In the genomic region with DNA sequence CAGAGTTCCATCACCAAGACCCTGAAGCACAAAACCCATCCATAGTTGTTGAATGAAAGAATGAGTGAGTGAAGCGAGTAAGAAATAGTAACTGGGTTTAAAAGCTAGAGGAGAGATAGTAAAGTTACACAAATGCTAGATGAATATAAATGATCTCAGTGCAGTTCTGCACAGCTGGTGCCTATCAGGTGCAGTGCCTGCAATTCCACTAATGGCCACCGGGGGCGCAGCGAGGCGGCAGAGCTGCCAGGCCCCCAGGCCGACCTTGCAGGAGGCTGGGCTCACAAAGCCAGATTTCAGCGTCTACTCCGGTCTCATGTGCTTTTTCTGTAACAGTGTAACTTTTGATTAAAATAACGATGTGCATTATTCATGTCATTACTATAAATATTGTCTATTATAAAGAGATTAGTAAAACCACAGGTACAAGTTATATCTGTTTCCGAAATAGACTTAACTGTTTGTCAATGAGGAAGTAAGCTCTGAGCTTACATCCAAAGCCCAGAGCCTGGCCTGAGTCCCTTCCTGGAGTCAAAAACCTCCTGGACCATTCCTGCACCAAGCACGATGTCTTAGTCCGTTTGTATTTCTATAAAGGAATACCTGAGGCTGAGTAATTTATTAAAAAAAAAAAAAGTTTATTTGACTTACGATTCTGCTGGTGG, we compare ENCODE assay signal across 8 cellular contexts.
A peak's percentile ranks its signal among the peaks of the same experiment; 100 is the strongest.
DNase-seq lines count a peak whose midpoint lies in the region; ATAC-seq, FAIRE-seq and TF ChIP-seq lines count a peak whose summit lies in the region.

No MANE protein-coding gene starts in this region.

- H3K4me1 ChIP-seq in SK-N-SH (ENCODE audit: control insufficient read depth in 1 of 2, insufficient read depth in 2 of 2, low read depth in 1 of 2, low read length in 1 of 2) = peaks cover 0 to 19% of the 10 kb centered on the region in 2 experiments; a peak in 1 of 4 replicates

- TF ChIP-seq RAD21 in SK-N-SH (IDR thresholded peaks at IDR 0.05; ENCODE audit: low read length) = peak; percentile 69

- peak; percentile 83 for TF ChIP-seq CTCF in SK-N-SH (IDR thresholded peaks at IDR 0.05)

- H2AFZ ChIP-seq in SK-N-SH (ENCODE audit: low read depth) = no peak overlapping the region

- H3K36me3 ChIP-seq in SK-N-SH (replicated peaks in 1 of 2; ENCODE audit: control insufficient read depth in 1 of 2, insufficient read depth in 2 of 2, low read length in 1 of 2) = no peaks in the 10 kb centered on the region

- H3K27me3 ChIP-seq in SK-N-SH (ENCODE audit: insufficient read depth) = no peaks in the 10 kb centered on the region

- ATAC-seq in Right ventricle myocardium inferior = peak; percentile 48
- ATAC-seq in GM21447 (IDR thresholded peaks at IDR 0.05; ENCODE audit: unreplicated experiment) = no peak

- no peak for FAIRE-seq in HTR-8/SVneo (lab: Jason Lieb, UNC)

- POLR2A ChIA-PET in SK-N-SH (lab: Yijun Ruan, JAX) = interaction anchor here (0.6 kb wide), 1 partner anchor 189 kb away, joined by 5 read pairs; no protein-coding TSS in a partner anchor

- intact Hi-C loops in Right ventricle myocardium inferior (cut with DNase I) = loop anchor here (5.0 kb wide), 2 partner anchors 403 to 463 kb away; no protein-coding TSS in a partner anchor

- H3K79me2 ChIP-seq in SK-N-SH (ENCODE audit: insufficient read depth) = no peaks in the 10 kb centered on the region

- no peak overlapping the region for H3K4me2 ChIP-seq in SK-N-SH

- DNase-seq in NCI-H1436 (lab: John Stamatoyannopoulos, UW) (peak; percentile 23), NCI-H1436 treated with DMSO at 0.1 percent for 48 hours (lab: John Stamatoyannopoulos, UW) (no peak), HTR-8/SVneo (ENCODE audit: insufficient read length, low spot score) (peak; percentile 67), SK-N-SH (peak; percentile 89), Right ventricle myocardium inferior (ENCODE audit: missing footprints) (peak; percentile 84), putamen (ENCODE audit: low spot score) (peak; percentile 22)
- DNase-seq in activated naive CD4-positive, alpha-beta T cell (lab: John Stamatoyannopoulos, UW) = peak; percentile 46 to 70 (median 66)

- no peaks in the 10 kb centered on the region for H3K9me3 ChIP-seq in SK-N-SH

- H3K9me2 ChIP-seq in SK-N-SH = no peaks in the 10 kb centered on the region

- H3K9ac ChIP-seq in SK-N-SH = no peak overlapping the region

- H4K20me1 ChIP-seq in SK-N-SH (ENCODE audit: insufficient read depth) = no peaks in the 10 kb centered on the region

- no peak overlapping the region; a peak in 1 of 4 replicates for H3K4me3 ChIP-seq in SK-N-SH (ENCODE audit: low read depth in 2 of 2, low read length in 1 of 2)

- TF ChIP-seq EP300 in SK-N-SH (IDR thresholded peaks at IDR 0.05; ENCODE audit: borderline replicate concordance in 1 of 2, low read depth in 1 of 2, low read length in 1 of 2) = no peak

- 18% methylated on average over 11 of the region's 13 CpGs for WGBS in SK-N-SH (ENCODE audit: low lambda C conversion rate)

- CTCF ChIA-PET in SK-N-SH (lab: Yijun Ruan, JAX) = interaction anchor here (0.6 to 8.8 kb wide), 49 partner anchors 10 to 859 kb away, joined by 3 to 138 read pairs (median 4); no protein-coding TSS in a partner anchor

- H3F3A ChIP-seq in SK-N-SH (replicated peaks; ENCODE audit: insufficient read depth) = no peaks in the 10 kb centered on the region

- no peak overlapping the region for H3K27ac ChIP-seq in SK-N-SH (ENCODE audit: low read depth in 2 of 2, low read length in 1 of 2)

TF ChIP-seq in SK-N-SH, 30 proteins besides CTCF, POLR2A, EP300 and RAD21:
- TF ChIP-seq GATA2 (CRISPR knock-in tag; IDR thresholded peaks at IDR 0.05) (no peak), POLR2AphosphoS5 (IDR thresholded peaks at IDR 0.05; ENCODE audit: low read depth, low read length) (no peak), NRF1 (IDR thresholded peaks at IDR 0.05; ENCODE audit: low read depth, low read length) (no peak), SIN3A (IDR thresholded peaks at IDR 0.05; ENCODE audit: borderline replicate concordance, low read depth, low read length) (no peak), RCOR1 (IDR thresholded peaks at IDR 0.05; ENCODE audit: low read length) (no peak), MEF2A (IDR thresholded peaks at IDR 0.05; ENCODE audit: borderline replicate concordance, low read depth) (no peak), EZH2phosphoT487 (IDR thresholded peaks at IDR 0.05; ENCODE audit: borderline replicate concordance, low read depth) (no peak), ELF1 (IDR thresholded peaks at IDR 0.05) (no peak), FOSL2 (IDR thresholded peaks at IDR 0.05; ENCODE audit: borderline replicate concordance, low read depth) (no peak), JUND (IDR thresholded peaks at IDR 0.05) (no peak), TEAD4 (IDR thresholded peaks at IDR 0.05; ENCODE audit: borderline replicate concordance, insufficient read depth) (no peak), FOXM1 (IDR thresholded peaks at IDR 0.05; ENCODE audit: low read depth) (no peak)
- TF ChIP-seq, protein P1, sequence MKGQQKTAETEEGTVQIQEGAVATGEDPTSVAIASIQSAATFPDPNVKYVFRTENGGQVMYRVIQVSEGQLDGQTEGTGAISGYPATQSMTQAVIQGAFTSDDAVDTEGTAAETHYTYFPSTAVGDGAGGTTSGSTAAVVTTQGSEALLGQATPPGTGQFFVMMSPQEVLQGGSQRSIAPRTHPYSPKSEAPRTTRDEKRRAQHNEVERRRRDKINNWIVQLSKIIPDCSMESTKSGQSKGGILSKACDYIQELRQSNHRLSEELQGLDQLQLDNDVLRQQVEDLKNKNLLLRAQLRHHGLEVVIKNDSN (IDR thresholded peaks at IDR 0.05; ENCODE audit: borderline replicate concordance, low read depth) = no peak
- TF ChIP-seq, protein P2, sequence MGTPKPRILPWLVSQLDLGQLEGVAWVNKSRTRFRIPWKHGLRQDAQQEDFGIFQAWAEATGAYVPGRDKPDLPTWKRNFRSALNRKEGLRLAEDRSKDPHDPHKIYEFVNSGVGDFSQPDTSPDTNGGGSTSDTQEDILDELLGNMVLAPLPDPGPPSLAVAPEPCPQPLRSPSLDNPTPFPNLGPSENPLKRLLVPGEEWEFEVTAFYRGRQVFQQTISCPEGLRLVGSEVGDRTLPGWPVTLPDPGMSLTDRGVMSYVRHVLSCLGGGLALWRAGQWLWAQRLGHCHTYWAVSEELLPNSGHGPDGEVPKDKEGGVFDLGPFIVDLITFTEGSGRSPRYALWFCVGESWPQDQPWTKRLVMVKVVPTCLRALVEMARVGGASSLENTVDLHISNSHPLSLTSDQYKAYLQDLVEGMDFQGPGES (IDR thresholded peaks at IDR 0.05; ENCODE audit: low read depth, low read length) = no peak
- TF ChIP-seq, protein P3, sequence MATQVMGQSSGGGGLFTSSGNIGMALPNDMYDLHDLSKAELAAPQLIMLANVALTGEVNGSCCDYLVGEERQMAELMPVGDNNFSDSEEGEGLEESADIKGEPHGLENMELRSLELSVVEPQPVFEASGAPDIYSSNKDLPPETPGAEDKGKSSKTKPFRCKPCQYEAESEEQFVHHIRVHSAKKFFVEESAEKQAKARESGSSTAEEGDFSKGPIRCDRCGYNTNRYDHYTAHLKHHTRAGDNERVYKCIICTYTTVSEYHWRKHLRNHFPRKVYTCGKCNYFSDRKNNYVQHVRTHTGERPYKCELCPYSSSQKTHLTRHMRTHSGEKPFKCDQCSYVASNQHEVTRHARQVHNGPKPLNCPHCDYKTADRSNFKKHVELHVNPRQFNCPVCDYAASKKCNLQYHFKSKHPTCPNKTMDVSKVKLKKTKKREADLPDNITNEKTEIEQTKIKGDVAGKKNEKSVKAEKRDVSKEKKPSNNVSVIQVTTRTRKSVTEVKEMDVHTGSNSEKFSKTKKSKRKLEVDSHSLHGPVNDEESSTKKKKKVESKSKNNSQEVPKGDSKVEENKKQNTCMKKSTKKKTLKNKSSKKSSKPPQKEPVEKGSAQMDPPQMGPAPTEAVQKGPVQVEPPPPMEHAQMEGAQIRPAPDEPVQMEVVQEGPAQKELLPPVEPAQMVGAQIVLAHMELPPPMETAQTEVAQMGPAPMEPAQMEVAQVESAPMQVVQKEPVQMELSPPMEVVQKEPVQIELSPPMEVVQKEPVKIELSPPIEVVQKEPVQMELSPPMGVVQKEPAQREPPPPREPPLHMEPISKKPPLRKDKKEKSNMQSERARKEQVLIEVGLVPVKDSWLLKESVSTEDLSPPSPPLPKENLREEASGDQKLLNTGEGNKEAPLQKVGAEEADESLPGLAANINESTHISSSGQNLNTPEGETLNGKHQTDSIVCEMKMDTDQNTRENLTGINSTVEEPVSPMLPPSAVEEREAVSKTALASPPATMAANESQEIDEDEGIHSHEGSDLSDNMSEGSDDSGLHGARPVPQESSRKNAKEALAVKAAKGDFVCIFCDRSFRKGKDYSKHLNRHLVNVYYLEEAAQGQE (IDR thresholded peaks at IDR 0.05; ENCODE audit: low read depth, low read length) = no peak
- TF ChIP-seq, protein P4, sequence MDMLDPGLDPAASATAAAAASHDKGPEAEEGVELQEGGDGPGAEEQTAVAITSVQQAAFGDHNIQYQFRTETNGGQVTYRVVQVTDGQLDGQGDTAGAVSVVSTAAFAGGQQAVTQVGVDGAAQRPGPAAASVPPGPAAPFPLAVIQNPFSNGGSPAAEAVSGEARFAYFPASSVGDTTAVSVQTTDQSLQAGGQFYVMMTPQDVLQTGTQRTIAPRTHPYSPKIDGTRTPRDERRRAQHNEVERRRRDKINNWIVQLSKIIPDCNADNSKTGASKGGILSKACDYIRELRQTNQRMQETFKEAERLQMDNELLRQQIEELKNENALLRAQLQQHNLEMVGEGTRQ (IDR thresholded peaks at IDR 0.05; ENCODE audit: borderline replicate concordance, low read depth, low read length) = no peak
- TF ChIP-seq, protein P5, sequence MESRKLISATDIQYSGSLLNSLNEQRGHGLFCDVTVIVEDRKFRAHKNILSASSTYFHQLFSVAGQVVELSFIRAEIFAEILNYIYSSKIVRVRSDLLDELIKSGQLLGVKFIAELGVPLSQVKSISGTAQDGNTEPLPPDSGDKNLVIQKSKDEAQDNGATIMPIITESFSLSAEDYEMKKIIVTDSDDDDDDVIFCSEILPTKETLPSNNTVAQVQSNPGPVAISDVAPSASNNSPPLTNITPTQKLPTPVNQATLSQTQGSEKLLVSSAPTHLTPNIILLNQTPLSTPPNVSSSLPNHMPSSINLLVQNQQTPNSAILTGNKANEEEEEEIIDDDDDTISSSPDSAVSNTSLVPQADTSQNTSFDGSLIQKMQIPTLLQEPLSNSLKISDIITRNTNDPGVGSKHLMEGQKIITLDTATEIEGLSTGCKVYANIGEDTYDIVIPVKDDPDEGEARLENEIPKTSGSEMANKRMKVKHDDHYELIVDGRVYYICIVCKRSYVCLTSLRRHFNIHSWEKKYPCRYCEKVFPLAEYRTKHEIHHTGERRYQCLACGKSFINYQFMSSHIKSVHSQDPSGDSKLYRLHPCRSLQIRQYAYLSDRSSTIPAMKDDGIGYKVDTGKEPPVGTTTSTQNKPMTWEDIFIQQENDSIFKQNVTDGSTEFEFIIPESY (IDR thresholded peaks at IDR 0.05; ENCODE audit: borderline replicate concordance, low read depth) = no peak
